10 cellular contexts compared by ENCODE assay signal in genomic region chr10:26448292-26448691, GRCh38. TPM values are rescaled to one million over a fixed set of nuclear protein-coding genes. Genes with fewer than 3 reads are reported as not detected.
DNase-seq lines count a peak whose midpoint lies in the region; ATAC-seq and TF ChIP-seq lines count a peak whose summit lies in the region.
"Had no signal": no experiment of that assay in that cellular context is flagged by ENCODE, and none has a peak within 500 bp of the region (broad histone marks: within the 10 kb centered on the region; RNA-seq: fewer than 3 reads in every experiment).

No MANE protein-coding gene starts in this region.

- no peak for TF ChIP-seq CTCF in mammary epithelial cell (conservative IDR thresholded peaks at IDR 0.05 in 1 of 2, IDR thresholded peaks at IDR 0.05 in 1 of 2; ENCODE audit: extremely low read depth in 1 of 2, insufficient read depth in 1 of 2, low read depth in 1 of 2, low read length in 2 of 2)

- ATAC-seq in GM18861 (IDR thresholded peaks at IDR 0.05; ENCODE audit: unreplicated experiment): peak; percentile 22
- peak; percentile 28 for ATAC-seq in GM21717 (IDR thresholded peaks at IDR 0.05; ENCODE audit: unreplicated experiment)
- peak; percentile 19 for ATAC-seq in HG03565 (IDR thresholded peaks at IDR 0.05; ENCODE audit: unreplicated experiment)
- peak; percentile 30 for ATAC-seq in naive thymus-derived CD4-positive, alpha-beta T cell

- H3K27me3 Mint-ChIP-seq in naive thymus-derived CD4-positive, alpha-beta T cell: no peaks in the 10 kb centered on the region

- no peaks in the 10 kb centered on the region for H3K9me3 ChIP-seq in naive thymus-derived CD4-positive, alpha-beta T cell (ENCODE audit: control insufficient read depth in 2 of 3, low read length in 3 of 3)
- H3K9me3 ChIP-seq in mammary epithelial cell (replicated peaks; ENCODE audit: insufficient read depth, low read length): peaks cover 7% of the 10 kb centered on the region

- H2AFZ ChIP-seq in mammary epithelial cell (ENCODE audit: low read depth, low read length): no peak overlapping the region

- POLR2A ChIA-PET in naive thymus-derived CD4-positive, alpha-beta T cell (lab: Charles Lee): interaction anchor here (0.8 to 2.5 kb wide), 10 partner anchors 10 to 38 kb away, joined by 3 to 12 read pairs (median 6); partner anchors contain the start of gene APBB1IP

- peaks cover 57 to 64% of the 10 kb centered on the region in 2 donors for H3K4me1 ChIP-seq in naive thymus-derived CD4-positive, alpha-beta T cell (ENCODE audit: control insufficient read depth in 2 of 2, insufficient read depth in 2 of 2, low read length in 2 of 2)
- H3K4me1 ChIP-seq in mammary epithelial cell (ENCODE audit: insufficient read depth, low read length): no peaks in the 10 kb centered on the region

- no peaks in the 10 kb centered on the region for H3K36me3 ChIP-seq in naive thymus-derived CD4-positive, alpha-beta T cell (ENCODE audit: control insufficient read depth in 2 of 3, insufficient read depth in 3 of 3, low read length in 3 of 3)
- H3K36me3 ChIP-seq in mammary epithelial cell (ENCODE audit: insufficient read depth, low read length): no peaks in the 10 kb centered on the region

- H3K4me3 ChIP-seq in naive thymus-derived CD4-positive, alpha-beta T cell (ENCODE audit: low read length): peak overlapping the region; percentile 31
- no peak overlapping the region for H3K4me3 ChIP-seq in mammary epithelial cell (replicated peaks in 1 of 3; ENCODE audit: insufficient read depth in 1 of 3, low read depth in 2 of 3, low read length in 3 of 3)

- no peaks in the 10 kb centered on the region for H3K27me3 ChIP-seq in naive thymus-derived CD4-positive, alpha-beta T cell (ENCODE audit: control insufficient read depth in 2 of 2, insufficient read depth in 2 of 2, low read length in 2 of 2)
- H3K27me3 ChIP-seq in mammary epithelial cell (ENCODE audit: insufficient read depth, low read length): no peaks in the 10 kb centered on the region

- peak overlapping the region; percentile 76 for H3K27ac ChIP-seq in naive thymus-derived CD4-positive, alpha-beta T cell (ENCODE audit: low read depth, low read length)
- no peak overlapping the region for H3K27ac ChIP-seq in mammary epithelial cell (ENCODE audit: insufficient read depth, low read depth, low read length)

- H3K4me1 Mint-ChIP-seq in naive thymus-derived CD4-positive, alpha-beta T cell: peaks cover 56 to 96% (median 89%) of the 10 kb centered on the region in 7 donors

- H3K4me3 Mint-ChIP-seq in naive thymus-derived CD4-positive, alpha-beta T cell: peak overlapping the region; percentile 71 to 92 (median 84)

- DNase-seq in naive thymus-derived CD4-positive, alpha-beta T cell: no peak
- DNase-seq in NCI-H2029 treated with DMSO at 0.1 percent for 48 hours (lab: John Stamatoyannopoulos, UW) (no peak), GF-D8 (lab: John Stamatoyannopoulos, UW) (no peak), mammary epithelial cell (no peak), NCI-H345 (lab: John Stamatoyannopoulos, UW) (no peak)
- DNase-seq: anterior cingulate cortex, foreskin fibroblast had no signal

- no TSS peak for BruUV-seq in mammary epithelial cell (replicated peaks; lab: Mats Ljungman, UMichigan)

- peaks cover 13 to 62% (median 40%) of the 10 kb centered on the region in 5 donors for H3K36me3 Mint-ChIP-seq in naive thymus-derived CD4-positive, alpha-beta T cell

- in situ Hi-C loops in mammary epithelial cell (cut with MboI; ENCODE audit: low sequenced_read_pairs in 2 of 2): no loop called here

- CTCF ChIA-PET in naive thymus-derived CD4-positive, alpha-beta T cell (lab: Charles Lee): interaction anchor here (0.9 kb wide), 1 partner anchor 17 kb away, joined by 3 read pairs; no protein-coding TSS in a partner anchor
- CTCF ChIA-PET in mammary epithelial cell (lab: Charles Lee; ENCODE audit: low non-redundant PET): no interaction called here

- H3K9ac ChIP-seq in mammary epithelial cell (ENCODE audit: insufficient read depth, low read length): no peak overlapping the region

- H3K4me2 ChIP-seq in mammary epithelial cell (ENCODE audit: insufficient read depth, low read depth, low read length): no peak overlapping the region

- dilution Hi-C loops in mammary epithelial cell (cut with HindIII; ENCODE audit: low sequenced_read_pairs): no loop called here

- peak overlapping the region; percentile 93 to 99 (median 97) for H3K27ac Mint-ChIP-seq in naive thymus-derived CD4-positive, alpha-beta T cell

- intact Hi-C loops in naive thymus-derived CD4-positive, alpha-beta T cell (cut with micrococcal nuclease): loop anchor here (1.0 to 10.0 kb wide), 7 partner anchors 9 to 1887 kb away; no protein-coding TSS in a partner anchor
- intact Hi-C loops in mammary epithelial cell (cut with micrococcal nuclease): no loop called here

- H4K20me1 ChIP-seq in mammary epithelial cell (ENCODE audit: insufficient read depth, low read length): no peaks in the 10 kb centered on the region

- H3K9me3 Mint-ChIP-seq in naive thymus-derived CD4-positive, alpha-beta T cell: peaks cover 0 to 14% (median 4%) of the 10 kb centered on the region in 11 donors

- no peaks in the 10 kb centered on the region for H3K79me2 ChIP-seq in mammary epithelial cell (ENCODE audit: insufficient read depth, low read length)

RNA-seq across cellular contexts. Expression of gene APBB1IP, which starts 10.2 kb away (rescaled TPM):
- total RNA-seq in naive thymus-derived CD4-positive, alpha-beta T cell: 100 to 1,000 TPM in 1 of 5 experiments, 10 to 100 TPM in 4; 64.7 to 101 (median 88.0) TPM
- polyA plus RNA-seq in naive thymus-derived CD4-positive, alpha-beta T cell: 10 to 100 TPM; 60.2 to 70.5 TPM
- not detected for total RNA-seq in mammary epithelial cell
- not detected for polyA plus RNA-seq in mammary epithelial cell
- polyA minus RNA-seq in mammary epithelial cell: not detected

Comparison
In these comparisons a context has a peak if more than half of its experiments do, and no peak if none do; other contexts are left out.
1. RNA of gene APBB1IP, which starts 10.2 kb away (total RNA-seq): 64.7 to 101 TPM in naive thymus-derived CD4-positive, alpha-beta T cell; not detected in mammary epithelial cell; every median in the first group is over 10 times any median in the second.
2. Peak in every context shown above with its lines, with median percentiles within 50 percentile points of each other: ATAC-seq.